Comparison of ENCODE assay signal across 8 cellular contexts in genomic region chr2:237686659-237687136, GRCh38. TPM values are rescaled to one million over a fixed set of nuclear protein-coding genes. Genes with fewer than 3 reads are reported as not detected.
DNase-seq lines count a peak whose midpoint lies in the region; ATAC-seq, FAIRE-seq and TF ChIP-seq lines count a peak whose summit lies in the region.

No MANE protein-coding gene starts in this region.

- H3K4me3 ChIP-seq in effector memory CD4-positive, alpha-beta T cell (ENCODE audit: insufficient read depth, low read depth, low read length, poor library complexity, severe bottlenecking) = no peak overlapping the region
- no peak overlapping the region for H3K4me3 ChIP-seq in rectal smooth muscle tissue (ENCODE audit: low read length)

- peak overlapping the region; percentile 97 for H3K27ac ChIP-seq in effector memory CD4-positive, alpha-beta T cell (ENCODE audit: insufficient read depth, low read length, poor library complexity, severe bottlenecking)
- H3K27ac ChIP-seq in rectal smooth muscle tissue (ENCODE audit: low read depth, low read length) = peak overlapping the region; percentile 85

- FAIRE-seq in urothelium cell line (lab: Jason Lieb, UNC) = no peak

- no peak for DNase-seq in GM10248 (ENCODE audit: extremely low spot score)
- peak; percentile 35 for DNase-seq in NCI-H226
- no peak for DNase-seq in effector memory CD4-positive, alpha-beta T cell
- DNase-seq in left colon = no peak
- DNase-seq in NOMO-1 treated with dmso at 0.1 percent for 144 hours (lab: John Stamatoyannopoulos, UW; ENCODE audit: unreplicated experiment) = no peak
- no peak for DNase-seq in urothelium cell line (ENCODE audit: low spot score)

- H3K27me3 ChIP-seq in effector memory CD4-positive, alpha-beta T cell (replicated peaks; ENCODE audit: control insufficient read depth, insufficient read depth, low read length, poor library complexity, severe bottlenecking) = no peaks in the 10 kb centered on the region
- H3K27me3 ChIP-seq in rectal smooth muscle tissue (ENCODE audit: control insufficient read depth, insufficient read depth, low read length) = no peaks in the 10 kb centered on the region

- H3K36me3 ChIP-seq in effector memory CD4-positive, alpha-beta T cell (ENCODE audit: control insufficient read depth, insufficient read depth, low read length) = no peaks in the 10 kb centered on the region
- no peaks in the 10 kb centered on the region for H3K36me3 ChIP-seq in rectal smooth muscle tissue (ENCODE audit: control insufficient read depth, insufficient read depth, low read length)

- no peak overlapping the region for H3K9ac ChIP-seq in rectal smooth muscle tissue (ENCODE audit: low read length)

- peaks cover 52% of the 10 kb centered on the region for H3K4me1 ChIP-seq in effector memory CD4-positive, alpha-beta T cell (ENCODE audit: control insufficient read depth, insufficient read depth, low read length, poor library complexity, severe bottlenecking)
- peaks cover 24% of the 10 kb centered on the region for H3K4me1 ChIP-seq in rectal smooth muscle tissue (ENCODE audit: control insufficient read depth, insufficient read depth, low read length)

- no peaks in the 10 kb centered on the region for H3K9me3 ChIP-seq in effector memory CD4-positive, alpha-beta T cell (ENCODE audit: control insufficient read depth, low read length)

- peak; percentile 31 for TF ChIP-seq CTCF in GM10248 (IDR thresholded peaks at IDR 0.05; ENCODE audit: control extremely low read depth, extremely low read depth, low read depth, missing control alignments)

- CTCF ChIA-PET in GM10248 (lab: Yijun Ruan, JAX) = interaction anchor here (1.1 to 9.4 kb wide), 4 partner anchors 9 to 58 kb away, joined by 4 to 120 read pairs (median 5); no protein-coding TSS in a partner anchor

- ATAC-seq in left colon (no peak), GM19467 (IDR thresholded peaks at IDR 0.05; ENCODE audit: unreplicated experiment) (no peak)

- POLR2A ChIA-PET in GM10248 (lab: Yijun Ruan, JAX) = no interaction called here

- intact Hi-C loops in left colon (cut with DNase I, micrococcal nuclease) = no loop called here

RNA-seq across cellular contexts. Expression of gene LRRFIP1, which starts 59.3 kb away (rescaled TPM):
- total RNA-seq in left colon = 100 to 1,000 TPM; 121 to 123 TPM
